1 cellular context compared by ENCODE assay signal in the genomic region with DNA sequence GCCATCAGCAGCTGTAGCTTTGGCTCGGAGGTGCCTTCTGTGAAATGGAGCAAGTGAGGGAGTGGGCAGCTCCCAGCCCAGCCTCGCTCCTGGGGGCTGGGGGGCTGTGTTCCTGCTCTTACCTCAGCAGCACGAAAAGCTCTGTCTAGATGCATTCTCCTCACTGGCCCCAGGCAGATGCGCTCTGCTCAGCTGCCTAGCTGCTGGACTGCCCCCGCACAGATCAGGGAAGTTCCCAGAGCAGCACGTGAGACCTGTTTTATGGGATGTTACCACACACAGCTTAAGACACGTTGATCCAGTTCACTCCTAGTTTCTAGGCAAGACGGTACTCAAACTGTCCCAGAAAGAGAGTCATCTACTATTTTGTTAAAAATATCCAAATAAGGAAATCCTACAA.
TF ChIP-seq lines count a peak whose summit lies in the region.

No MANE protein-coding gene starts in this region.

TF ChIP-seq in GM12878, 131 proteins besides CTCF, POLR2A, EP300 and RAD21 (continued from another document):
- TF ChIP-seq RUNX3 (IDR thresholded peaks at IDR 0.05; ENCODE audit: low read length) (peak; percentile 42), NFYA (IDR thresholded peaks at IDR 0.05; ENCODE audit: borderline replicate concordance, low read depth, low read length) (no peak), BRCA1 (IDR thresholded peaks at IDR 0.05; ENCODE audit: low read depth, low read length) (no peak), YBX1 (IDR thresholded peaks at IDR 0.05) (no peak), NR2F1 (conservative IDR thresholded peaks at IDR 0.05) (no peak), PML (IDR thresholded peaks at IDR 0.05; ENCODE audit: low read length) (no peak), GATAD2B (conservative IDR thresholded peaks at IDR 0.05; ENCODE audit: low read depth) (no peak; the same call in 1 of the 2 replicates), MEF2A (IDR thresholded peaks at IDR 0.05; ENCODE audit: insufficient read depth, low read depth, low read length) (no peak), SMAD5 (IDR thresholded peaks at IDR 0.05; ENCODE audit: low read depth) (no peak), KLF5 (IDR thresholded peaks at IDR 0.05; ENCODE audit: partially characterized antibody) (no peak), TBL1XR1 (IDR thresholded peaks at IDR 0.05; ENCODE audit: low read depth, low read length) (no peak), KDM1A (IDR thresholded peaks at IDR 0.05; ENCODE audit: borderline replicate concordance) (no peak), SUZ12 (IDR thresholded peaks at IDR 0.05; ENCODE audit: unreplicated experiment) (no peak), SMARCA5 (IDR thresholded peaks at IDR 0.05) (no peak), SRF (IDR thresholded peaks at IDR 0.05; ENCODE audit: low read depth in 2 of 2, low read length in 2 of 2) (no peak), NBN (IDR thresholded peaks at IDR 0.05) (no peak), RBBP5 (conservative IDR thresholded peaks at IDR 0.05) (no peak), POLR2AphosphoS2 (IDR thresholded peaks at IDR 0.05; ENCODE audit: low read depth, low read length) (peak; percentile 71), ATF7 (IDR thresholded peaks at IDR 0.05; ENCODE audit: low read depth) (no peak), MYC (IDR thresholded peaks at IDR 0.05; ENCODE audit: insufficient read depth, insufficient read length, insufficient replicate concordance, low read length, severe bottlenecking) (no peak), TARDBP (IDR thresholded peaks at IDR 0.05; ENCODE audit: borderline replicate concordance) (no peak), RFX5 (IDR thresholded peaks at IDR 0.05; ENCODE audit: low read depth, low read length) (no peak), BACH1 (IDR thresholded peaks at IDR 0.05; ENCODE audit: borderline replicate concordance) (no peak), PAX5 (IDR thresholded peaks at IDR 0.05; ENCODE audit: borderline replicate concordance, low read depth, low read length) (no peak), IKZF2 (IDR thresholded peaks at IDR 0.05) (peak; percentile 55 to 63; a peak in 3 of 4 replicates)
- TF ChIP-seq, protein P1, sequence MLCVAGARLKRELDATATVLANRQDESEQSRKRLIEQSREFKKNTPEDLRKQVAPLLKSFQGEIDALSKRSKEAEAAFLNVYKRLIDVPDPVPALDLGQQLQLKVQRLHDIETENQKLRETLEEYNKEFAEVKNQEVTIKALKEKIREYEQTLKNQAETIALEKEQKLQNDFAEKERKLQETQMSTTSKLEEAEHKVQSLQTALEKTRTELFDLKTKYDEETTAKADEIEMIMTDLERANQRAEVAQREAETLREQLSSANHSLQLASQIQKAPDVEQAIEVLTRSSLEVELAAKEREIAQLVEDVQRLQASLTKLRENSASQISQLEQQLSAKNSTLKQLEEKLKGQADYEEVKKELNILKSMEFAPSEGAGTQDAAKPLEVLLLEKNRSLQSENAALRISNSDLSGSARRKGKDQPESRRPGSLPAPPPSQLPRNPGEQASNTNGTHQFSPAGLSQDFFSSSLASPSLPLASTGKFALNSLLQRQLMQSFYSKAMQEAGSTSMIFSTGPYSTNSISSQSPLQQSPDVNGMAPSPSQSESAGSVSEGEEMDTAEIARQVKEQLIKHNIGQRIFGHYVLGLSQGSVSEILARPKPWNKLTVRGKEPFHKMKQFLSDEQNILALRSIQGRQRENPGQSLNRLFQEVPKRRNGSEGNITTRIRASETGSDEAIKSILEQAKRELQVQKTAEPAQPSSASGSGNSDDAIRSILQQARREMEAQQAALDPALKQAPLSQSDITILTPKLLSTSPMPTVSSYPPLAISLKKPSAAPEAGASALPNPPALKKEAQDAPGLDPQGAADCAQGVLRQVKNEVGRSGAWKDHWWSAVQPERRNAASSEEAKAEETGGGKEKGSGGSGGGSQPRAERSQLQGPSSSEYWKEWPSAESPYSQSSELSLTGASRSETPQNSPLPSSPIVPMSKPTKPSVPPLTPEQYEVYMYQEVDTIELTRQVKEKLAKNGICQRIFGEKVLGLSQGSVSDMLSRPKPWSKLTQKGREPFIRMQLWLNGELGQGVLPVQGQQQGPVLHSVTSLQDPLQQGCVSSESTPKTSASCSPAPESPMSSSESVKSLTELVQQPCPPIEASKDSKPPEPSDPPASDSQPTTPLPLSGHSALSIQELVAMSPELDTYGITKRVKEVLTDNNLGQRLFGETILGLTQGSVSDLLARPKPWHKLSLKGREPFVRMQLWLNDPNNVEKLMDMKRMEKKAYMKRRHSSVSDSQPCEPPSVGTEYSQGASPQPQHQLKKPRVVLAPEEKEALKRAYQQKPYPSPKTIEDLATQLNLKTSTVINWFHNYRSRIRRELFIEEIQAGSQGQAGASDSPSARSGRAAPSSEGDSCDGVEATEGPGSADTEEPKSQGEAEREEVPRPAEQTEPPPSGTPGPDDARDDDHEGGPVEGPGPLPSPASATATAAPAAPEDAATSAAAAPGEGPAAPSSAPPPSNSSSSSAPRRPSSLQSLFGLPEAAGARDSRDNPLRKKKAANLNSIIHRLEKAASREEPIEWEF (IDR thresholded peaks at IDR 0.05; ENCODE audit: insufficient replicate concordance, low read depth, low read length): no peak
- TF ChIP-seq, protein P2, sequence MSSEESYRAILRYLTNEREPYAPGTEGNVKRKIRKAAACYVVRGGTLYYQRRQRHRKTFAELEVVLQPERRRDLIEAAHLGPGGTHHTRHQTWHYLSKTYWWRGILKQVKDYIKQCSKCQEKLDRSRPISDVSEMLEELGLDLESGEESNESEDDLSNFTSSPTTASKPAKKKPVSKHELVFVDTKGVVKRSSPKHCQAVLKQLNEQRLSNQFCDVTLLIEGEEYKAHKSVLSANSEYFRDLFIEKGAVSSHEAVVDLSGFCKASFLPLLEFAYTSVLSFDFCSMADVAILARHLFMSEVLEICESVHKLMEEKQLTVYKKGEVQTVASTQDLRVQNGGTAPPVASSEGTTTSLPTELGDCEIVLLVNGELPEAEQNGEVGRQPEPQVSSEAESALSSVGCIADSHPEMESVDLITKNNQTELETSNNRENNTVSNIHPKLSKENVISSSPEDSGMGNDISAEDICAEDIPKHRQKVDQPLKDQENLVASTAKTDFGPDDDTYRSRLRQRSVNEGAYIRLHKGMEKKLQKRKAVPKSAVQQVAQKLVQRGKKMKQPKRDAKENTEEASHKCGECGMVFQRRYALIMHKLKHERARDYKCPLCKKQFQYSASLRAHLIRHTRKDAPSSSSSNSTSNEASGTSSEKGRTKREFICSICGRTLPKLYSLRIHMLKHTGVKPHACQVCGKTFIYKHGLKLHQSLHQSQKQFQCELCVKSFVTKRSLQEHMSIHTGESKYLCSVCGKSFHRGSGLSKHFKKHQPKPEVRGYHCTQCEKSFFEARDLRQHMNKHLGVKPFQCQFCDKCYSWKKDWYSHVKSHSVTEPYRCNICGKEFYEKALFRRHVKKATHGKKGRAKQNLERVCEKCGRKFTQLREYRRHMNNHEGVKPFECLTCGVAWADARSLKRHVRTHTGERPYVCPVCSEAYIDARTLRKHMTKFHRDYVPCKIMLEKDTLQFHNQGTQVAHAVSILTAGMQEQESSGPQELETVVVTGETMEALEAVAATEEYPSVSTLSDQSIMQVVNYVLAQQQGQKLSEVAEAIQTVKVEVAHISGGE (CRISPR knock-in tag; IDR thresholded peaks at IDR 0.05): no peak
- TF ChIP-seq, protein P3, sequence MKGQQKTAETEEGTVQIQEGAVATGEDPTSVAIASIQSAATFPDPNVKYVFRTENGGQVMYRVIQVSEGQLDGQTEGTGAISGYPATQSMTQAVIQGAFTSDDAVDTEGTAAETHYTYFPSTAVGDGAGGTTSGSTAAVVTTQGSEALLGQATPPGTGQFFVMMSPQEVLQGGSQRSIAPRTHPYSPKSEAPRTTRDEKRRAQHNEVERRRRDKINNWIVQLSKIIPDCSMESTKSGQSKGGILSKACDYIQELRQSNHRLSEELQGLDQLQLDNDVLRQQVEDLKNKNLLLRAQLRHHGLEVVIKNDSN (IDR thresholded peaks at IDR 0.05; ENCODE audit: borderline replicate concordance, extremely low read length, insufficient read depth, low read depth, low read length): peak; percentile 35
- TF ChIP-seq, protein P4, sequence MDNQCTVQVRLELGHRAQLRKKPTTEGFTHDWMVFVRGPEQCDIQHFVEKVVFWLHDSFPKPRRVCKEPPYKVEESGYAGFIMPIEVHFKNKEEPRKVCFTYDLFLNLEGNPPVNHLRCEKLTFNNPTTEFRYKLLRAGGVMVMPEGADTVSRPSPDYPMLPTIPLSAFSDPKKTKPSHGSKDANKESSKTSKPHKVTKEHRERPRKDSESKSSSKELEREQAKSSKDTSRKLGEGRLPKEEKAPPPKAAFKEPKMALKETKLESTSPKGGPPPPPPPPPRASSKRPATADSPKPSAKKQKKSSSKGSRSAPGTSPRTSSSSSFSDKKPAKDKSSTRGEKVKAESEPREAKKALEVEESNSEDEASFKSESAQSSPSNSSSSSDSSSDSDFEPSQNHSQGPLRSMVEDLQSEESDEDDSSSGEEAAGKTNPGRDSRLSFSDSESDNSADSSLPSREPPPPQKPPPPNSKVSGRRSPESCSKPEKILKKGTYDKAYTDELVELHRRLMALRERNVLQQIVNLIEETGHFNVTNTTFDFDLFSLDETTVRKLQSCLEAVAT (IDR thresholded peaks at IDR 0.05): no peak
- TF ChIP-seq, protein P5, sequence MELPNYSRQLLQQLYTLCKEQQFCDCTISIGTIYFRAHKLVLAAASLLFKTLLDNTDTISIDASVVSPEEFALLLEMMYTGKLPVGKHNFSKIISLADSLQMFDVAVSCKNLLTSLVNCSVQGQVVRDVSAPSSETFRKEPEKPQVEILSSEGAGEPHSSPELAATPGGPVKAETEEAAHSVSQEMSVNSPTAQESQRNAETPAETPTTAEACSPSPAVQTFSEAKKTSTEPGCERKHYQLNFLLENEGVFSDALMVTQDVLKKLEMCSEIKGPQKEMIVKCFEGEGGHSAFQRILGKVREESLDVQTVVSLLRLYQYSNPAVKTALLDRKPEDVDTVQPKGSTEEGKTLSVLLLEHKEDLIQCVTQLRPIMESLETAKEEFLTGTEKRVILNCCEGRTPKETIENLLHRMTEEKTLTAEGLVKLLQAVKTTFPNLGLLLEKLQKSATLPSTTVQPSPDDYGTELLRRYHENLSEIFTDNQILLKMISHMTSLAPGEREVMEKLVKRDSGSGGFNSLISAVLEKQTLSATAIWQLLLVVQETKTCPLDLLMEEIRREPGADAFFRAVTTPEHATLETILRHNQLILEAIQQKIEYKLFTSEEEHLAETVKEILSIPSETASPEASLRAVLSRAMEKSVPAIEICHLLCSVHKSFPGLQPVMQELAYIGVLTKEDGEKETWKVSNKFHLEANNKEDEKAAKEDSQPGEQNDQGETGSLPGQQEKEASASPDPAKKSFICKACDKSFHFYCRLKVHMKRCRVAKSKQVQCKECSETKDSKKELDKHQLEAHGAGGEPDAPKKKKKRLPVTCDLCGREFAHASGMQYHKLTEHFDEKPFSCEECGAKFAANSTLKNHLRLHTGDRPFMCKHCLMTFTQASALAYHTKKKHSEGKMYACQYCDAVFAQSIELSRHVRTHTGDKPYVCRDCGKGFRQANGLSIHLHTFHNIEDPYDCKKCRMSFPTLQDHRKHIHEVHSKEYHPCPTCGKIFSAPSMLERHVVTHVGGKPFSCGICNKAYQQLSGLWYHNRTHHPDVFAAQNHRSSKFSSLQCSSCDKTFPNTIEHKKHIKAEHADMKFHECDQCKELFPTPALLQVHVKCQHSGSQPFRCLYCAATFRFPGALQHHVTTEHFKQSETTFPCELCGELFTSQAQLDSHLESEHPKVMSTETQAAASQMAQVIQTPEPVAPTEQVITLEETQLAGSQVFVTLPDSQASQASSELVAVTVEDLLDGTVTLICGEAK (IDR thresholded peaks at IDR 0.05; ENCODE audit: borderline replicate concordance): no peak
- TF ChIP-seq, protein P6, sequence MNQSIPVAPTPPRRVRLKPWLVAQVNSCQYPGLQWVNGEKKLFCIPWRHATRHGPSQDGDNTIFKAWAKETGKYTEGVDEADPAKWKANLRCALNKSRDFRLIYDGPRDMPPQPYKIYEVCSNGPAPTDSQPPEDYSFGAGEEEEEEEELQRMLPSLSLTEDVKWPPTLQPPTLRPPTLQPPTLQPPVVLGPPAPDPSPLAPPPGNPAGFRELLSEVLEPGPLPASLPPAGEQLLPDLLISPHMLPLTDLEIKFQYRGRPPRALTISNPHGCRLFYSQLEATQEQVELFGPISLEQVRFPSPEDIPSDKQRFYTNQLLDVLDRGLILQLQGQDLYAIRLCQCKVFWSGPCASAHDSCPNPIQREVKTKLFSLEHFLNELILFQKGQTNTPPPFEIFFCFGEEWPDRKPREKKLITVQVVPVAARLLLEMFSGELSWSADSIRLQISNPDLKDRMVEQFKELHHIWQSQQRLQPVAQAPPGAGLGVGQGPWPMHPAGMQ (IDR thresholded peaks at IDR 0.05; ENCODE audit: borderline replicate concordance): no peak
- TF ChIP-seq, protein P7, sequence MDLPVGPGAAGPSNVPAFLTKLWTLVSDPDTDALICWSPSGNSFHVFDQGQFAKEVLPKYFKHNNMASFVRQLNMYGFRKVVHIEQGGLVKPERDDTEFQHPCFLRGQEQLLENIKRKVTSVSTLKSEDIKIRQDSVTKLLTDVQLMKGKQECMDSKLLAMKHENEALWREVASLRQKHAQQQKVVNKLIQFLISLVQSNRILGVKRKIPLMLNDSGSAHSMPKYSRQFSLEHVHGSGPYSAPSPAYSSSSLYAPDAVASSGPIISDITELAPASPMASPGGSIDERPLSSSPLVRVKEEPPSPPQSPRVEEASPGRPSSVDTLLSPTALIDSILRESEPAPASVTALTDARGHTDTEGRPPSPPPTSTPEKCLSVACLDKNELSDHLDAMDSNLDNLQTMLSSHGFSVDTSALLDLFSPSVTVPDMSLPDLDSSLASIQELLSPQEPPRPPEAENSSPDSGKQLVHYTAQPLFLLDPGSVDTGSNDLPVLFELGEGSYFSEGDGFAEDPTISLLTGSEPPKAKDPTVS (IDR thresholded peaks at IDR 0.05; ENCODE audit: low read depth, low read length): no peak
- TF ChIP-seq, protein P8, sequence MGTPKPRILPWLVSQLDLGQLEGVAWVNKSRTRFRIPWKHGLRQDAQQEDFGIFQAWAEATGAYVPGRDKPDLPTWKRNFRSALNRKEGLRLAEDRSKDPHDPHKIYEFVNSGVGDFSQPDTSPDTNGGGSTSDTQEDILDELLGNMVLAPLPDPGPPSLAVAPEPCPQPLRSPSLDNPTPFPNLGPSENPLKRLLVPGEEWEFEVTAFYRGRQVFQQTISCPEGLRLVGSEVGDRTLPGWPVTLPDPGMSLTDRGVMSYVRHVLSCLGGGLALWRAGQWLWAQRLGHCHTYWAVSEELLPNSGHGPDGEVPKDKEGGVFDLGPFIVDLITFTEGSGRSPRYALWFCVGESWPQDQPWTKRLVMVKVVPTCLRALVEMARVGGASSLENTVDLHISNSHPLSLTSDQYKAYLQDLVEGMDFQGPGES (IDR thresholded peaks at IDR 0.05): no peak
TF ChIP-seq in GM12878: peak in this region for 23.
